In genomic region chr4:105785792-105786191, GRCh38 we compare ENCODE assay signal across 21 cellular contexts.
DNase-seq lines count a peak whose midpoint lies in the region; ATAC-seq, FAIRE-seq and TF ChIP-seq lines count a peak whose summit lies in the region.
"Had no signal": no experiment of that assay in that cellular context is flagged by ENCODE, and none has a peak within 500 bp of the region (broad histone marks: within the 10 kb centered on the region; RNA-seq: fewer than 3 reads in every experiment).

No MANE protein-coding gene starts in this region.

- H3K4me1 ChIP-seq in HEK293 (ENCODE audit: control insufficient read depth, insufficient read depth, low read length) (no peaks in the 10 kb centered on the region), mucosa of descending colon (ENCODE audit: low read depth) (no peaks in the 10 kb centered on the region)
- H3K4me1 ChIP-seq: BLaER1, HAP-1 had no signal

- no peak for TF ChIP-seq CTCF in HEK293 (tag by site-specific recombination; IDR thresholded peaks at IDR 0.05)
- no peak for TF ChIP-seq CTCF in mucosa of descending colon (IDR thresholded peaks at IDR 0.05)

- H3K36me3 ChIP-seq in HEK293 (ENCODE audit: control insufficient read depth in 2 of 2, insufficient read depth in 1 of 2, low read length in 2 of 2), result no peaks in the 10 kb centered on the region
- H3K36me3 ChIP-seq in mucosa of descending colon (ENCODE audit: low read depth), result no peaks in the 10 kb centered on the region
- H3K36me3 ChIP-seq: BLaER1, HAP-1 had no signal

- no peak for DNase-seq in mucosa of descending colon
- no peak for DNase-seq in CD1c-positive myeloid dendritic cell (ENCODE audit: extremely low spot score)
- DNase-seq in activated CD4-positive, alpha-beta T cell treated with anti-CD3 and anti-CD28 coated beads, Interleukin-2, amount 50 U/mL, for 48 hours, result no peak
- DNase-seq in NCI-H1436 (lab: John Stamatoyannopoulos, UW), result no peak
- DNase-seq: CD4-positive, alpha-beta T cell; CD8-positive, alpha-beta memory T cell; DMS 273 treated with DMSO at 0.1 percent for 48 hours; DMS79; EL; GF-D8; GOT3 had no signal

- CTCF ChIA-PET in HEK293 (lab: Yijun Ruan, JAX), result no interaction called here

- POLR2A ChIA-PET in HEK293 (lab: Yijun Ruan, JAX), result no interaction called here

- H3K4me3 ChIP-seq in HEK293 (ENCODE audit: low read depth, low read length) (no peak overlapping the region), mucosa of descending colon (no peak overlapping the region)
- H3K4me3 ChIP-seq: BLaER1, HAP-1 had no signal

- H3K27ac ChIP-seq in HEK293 (ENCODE audit: extremely low read depth, low read depth, low read length), result no peak overlapping the region
- H3K27ac ChIP-seq: BLaER1, C4-2B had no signal

- no peaks in the 10 kb centered on the region for H3K9me3 ChIP-seq in HEK293 (ENCODE audit: control insufficient read depth, insufficient read depth, low read depth, low read length)
- H3K9me3 ChIP-seq in mucosa of descending colon, result no peaks in the 10 kb centered on the region
- H3K9me3 ChIP-seq: BLaER1, HAP-1 had no signal

- peak; percentile 84 for ATAC-seq in mucosa of descending colon
- no peak for ATAC-seq in GM18867 (IDR thresholded peaks at IDR 0.05; ENCODE audit: unreplicated experiment)

- peak; percentile 11 for FAIRE-seq in G401.6 (lab: Jason Lieb, UNC)
- FAIRE-seq in colon (lab: Jason Lieb, UNC), result peak; percentile 92
- FAIRE-seq: GM12891, GM18507, H54 had no signal

- intact Hi-C loops in mucosa of descending colon (cut with DNase I, micrococcal nuclease), result no loop called here

TF ChIP-seq in HEK293, 187 proteins besides CTCF, POLR2A, EP300 and RAD21:
- TF ChIP-seq KLF10 (tag by site-specific recombination; IDR thresholded peaks at IDR 0.05) (no peak), ZNF114 (tag by site-specific recombination; IDR thresholded peaks at IDR 0.05) (no peak), KLF9 (tag by site-specific recombination; IDR thresholded peaks at IDR 0.05; ENCODE audit: low read depth) (no peak), PRDM6 (tag by site-specific recombination; IDR thresholded peaks at IDR 0.05) (peak; percentile 30; the same call in 1 of the 2 replicates), OVOL3 (tag by site-specific recombination; IDR thresholded peaks at IDR 0.05) (no peak), ZNF660 (tag by site-specific recombination; IDR thresholded peaks at IDR 0.05) (no peak)
